Comparison of ENCODE assay signal across 8 cellular contexts in genomic region chr1:40232444-40232843, GRCh38. TPM values are rescaled to one million over a fixed set of nuclear protein-coding genes. Genes with fewer than 3 reads are reported as not detected.
A peak's percentile ranks its signal among the peaks of the same experiment; 100 is the strongest.
DNase-seq lines count a peak whose midpoint lies in the region; ATAC-seq and TF ChIP-seq lines count a peak whose summit lies in the region.

No MANE protein-coding gene starts in this region.

- intact Hi-C loops in adrenal gland (cut with DNase I) (no loop called here), spleen (cut with DNase I; ENCODE audit: low total_unique reads) (no loop called here)

- TF ChIP-seq CTCF in foreskin keratinocyte (conservative IDR thresholded peaks at IDR 0.05) (no peak), adrenal gland (IDR thresholded peaks at IDR 0.05) (no peak), spleen (IDR thresholded peaks at IDR 0.05 in 8 of 11, conservative IDR thresholded peaks at IDR 0.05 in 3 of 11) (no peak)

- H3K4me1 ChIP-seq in foreskin keratinocyte (no peaks in the 10 kb centered on the region), adrenal gland (replicated peaks in 1 of 2) (no peaks in the 10 kb centered on the region), spleen (peaks cover 0 to 5% (median 0%) of the 10 kb centered on the region in 6 donors)

- no peaks in the 10 kb centered on the region for H3K9me3 ChIP-seq in adrenal gland (replicated peaks in 1 of 3)
- H3K9me3 ChIP-seq in spleen = peaks cover 0 to 9% (median 0%) of the 10 kb centered on the region in 8 donors

- H3K27me3 ChIP-seq in foreskin keratinocyte (no peaks in the 10 kb centered on the region), adrenal gland (no peaks in the 10 kb centered on the region), spleen (replicated peaks in 1 of 7) (no peaks in the 10 kb centered on the region)

- no peak for TF ChIP-seq POLR2A in adrenal gland (IDR thresholded peaks at IDR 0.05)
- no peak for TF ChIP-seq POLR2A in spleen (IDR thresholded peaks at IDR 0.05)

- peaks cover 0 to 44% of the 10 kb centered on the region in 2 donors for H3K36me3 ChIP-seq in adrenal gland (replicated peaks in 1 of 2)
- H3K36me3 ChIP-seq in spleen = peaks cover 2 to 100% (median 72%) of the 10 kb centered on the region in 6 donors

- 92 to 97% (median 94%) methylated on average over 4 of the region's 4 CpGs for whole genome bisulfite sequencing in adrenal gland, 4 donors
- WGBS in spleen, 5 donors = 61 to 70% (median 64%) methylated on average over 4 of the region's 4 CpGs

- no peak overlapping the region for H3K27ac ChIP-seq in foreskin keratinocyte
- no peak overlapping the region for H3K27ac ChIP-seq in adrenal gland
- H3K27ac ChIP-seq in spleen = peak overlapping the region in 2 of 8 donors; percentile 4 to 11

- ATAC-seq in GM19372 (IDR thresholded peaks at IDR 0.05; ENCODE audit: low read depth, unreplicated experiment) (peak; percentile 91), HG03097 (IDR thresholded peaks at IDR 0.05; ENCODE audit: low FRiP score, unreplicated experiment) (peak; percentile 79), foreskin keratinocyte (no peak)

- H3K4me3 ChIP-seq in adrenal gland = no peak overlapping the region
- no peak overlapping the region for H3K4me3 ChIP-seq in spleen

- peak; percentile 46 for DNase-seq in activated CD4-positive, alpha-beta T cell treated with anti-CD3 and anti-CD28 coated beads, Interleukin-2, amount 50 U/mL, for 1 hour
- DNase-seq in stimulated activated CD8-positive, alpha-beta memory T cell treated with anti-CD3 and anti-CD28 coated beads, Interleukin-12 subunit alpha, Interleukin-12 subunit beta, amount 100 ng/mL, for 1 hour (ENCODE audit: low read depth) = peak; percentile 13
- DNase-seq in amniotic stem cell (lab: John Stamatoyannopoulos, UW) = no peak
- no peak for DNase-seq in foreskin keratinocyte
- DNase-seq in adrenal gland = no peak
- DNase-seq in spleen = no peak

RNA-seq across cellular contexts. Expression of gene TMCO2, which starts 15.3 kb away (rescaled TPM):
- total RNA-seq in foreskin keratinocyte (not detected in 2 replicates), adrenal gland (not detected), spleen (not detected)
- polyA plus RNA-seq in foreskin keratinocyte (0.10 TPM in 1 of 2 replicates, not detected in the other), adrenal gland (not detected), spleen (under 1 TPM in 2 of 3 donors, not detected in 1; 0.38 to 0.48 TPM)

RNA-seq across cellular contexts. Expression of gene ZMPSTE24, which starts 25.6 kb away (rescaled TPM):
- total RNA-seq in foreskin keratinocyte = 57.3 and 63.1 TPM in 2 replicates
- 22.4 and 29.7 TPM in 2 replicates for polyA plus RNA-seq in foreskin keratinocyte
- total RNA-seq in adrenal gland = 10 to 100 TPM; 36.1 to 60.8 (median 42.2) TPM
- polyA plus RNA-seq in adrenal gland = 100 to 1,000 TPM in 1 of 3 donors, 10 to 100 TPM in 2; 14.2 to 100 (median 21.5) TPM
- total RNA-seq in spleen = 10 to 100 TPM; 20.4 to 33.3 (median 25.2) TPM
- polyA plus RNA-seq in spleen = 10 to 100 TPM in 2 of 3 donors, 1 to 10 TPM in 1; 7.9 to 10.9 (median 10.6) TPM

Comparison
In these comparisons a context has a peak if more than half of its experiments do, and no peak if none do; other contexts are left out.
1. DNase-seq: peak in activated CD4-positive, alpha-beta T cell treated with anti-CD3 and anti-CD28 coated beads, Interleukin-2, amount 50 U/mL, for 1 hour (single experiment) and stimulated activated CD8-positive, alpha-beta memory T cell treated with anti-CD3 and anti-CD28 coated beads, Interleukin-12 subunit alpha, Interleukin-12 subunit beta, amount 100 ng/mL, for 1 hour (single experiment); none in amniotic stem cell (single experiment), foreskin keratinocyte (0 of 2), adrenal gland (0 of 7) and spleen (single experiment).